In the genomic region with DNA sequence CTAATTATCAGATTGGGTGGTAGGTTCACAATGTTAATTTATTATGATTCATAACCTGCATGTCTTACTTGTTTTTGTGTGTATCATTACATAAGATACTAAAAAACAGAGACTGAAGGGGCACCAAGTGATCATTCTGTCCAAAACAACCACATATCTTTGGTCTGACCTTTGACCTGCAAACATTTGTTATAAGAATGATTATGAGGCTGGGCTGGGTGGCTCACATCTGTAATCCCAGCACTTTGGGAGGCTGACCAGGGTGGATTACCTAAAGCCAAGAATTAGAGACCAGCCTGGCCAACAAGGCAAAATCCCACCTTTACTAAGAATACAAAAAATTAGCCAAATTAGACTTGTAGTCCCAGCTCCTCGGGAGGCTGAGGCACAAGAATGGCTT, we compare ENCODE assay signal across 1 cellular context.
TF ChIP-seq lines count a peak whose summit lies in the region.

No MANE protein-coding gene starts in this region.

TF ChIP-seq in HepG2, 621 proteins besides CTCF, POLR2A, EP300 and RAD21 (continued from another document):
- TF ChIP-seq, protein P1, sequence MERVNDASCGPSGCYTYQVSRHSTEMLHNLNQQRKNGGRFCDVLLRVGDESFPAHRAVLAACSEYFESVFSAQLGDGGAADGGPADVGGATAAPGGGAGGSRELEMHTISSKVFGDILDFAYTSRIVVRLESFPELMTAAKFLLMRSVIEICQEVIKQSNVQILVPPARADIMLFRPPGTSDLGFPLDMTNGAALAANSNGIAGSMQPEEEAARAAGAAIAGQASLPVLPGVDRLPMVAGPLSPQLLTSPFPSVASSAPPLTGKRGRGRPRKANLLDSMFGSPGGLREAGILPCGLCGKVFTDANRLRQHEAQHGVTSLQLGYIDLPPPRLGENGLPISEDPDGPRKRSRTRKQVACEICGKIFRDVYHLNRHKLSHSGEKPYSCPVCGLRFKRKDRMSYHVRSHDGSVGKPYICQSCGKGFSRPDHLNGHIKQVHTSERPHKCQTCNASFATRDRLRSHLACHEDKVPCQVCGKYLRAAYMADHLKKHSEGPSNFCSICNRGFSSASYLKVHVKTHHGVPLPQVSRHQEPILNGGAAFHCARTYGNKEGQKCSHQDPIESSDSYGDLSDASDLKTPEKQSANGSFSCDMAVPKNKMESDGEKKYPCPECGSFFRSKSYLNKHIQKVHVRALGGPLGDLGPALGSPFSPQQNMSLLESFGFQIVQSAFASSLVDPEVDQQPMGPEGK (CRISPR knock-in tag; IDR thresholded peaks at IDR 0.05) = no peak
- TF ChIP-seq AGO1 (IDR thresholded peaks at IDR 0.05; ENCODE audit: low read depth, low read length, poor library complexity, severe bottlenecking) (no peak), ZNF333 (CRISPR knock-in tag; IDR thresholded peaks at IDR 0.05; ENCODE audit: borderline replicate concordance) (no peak), TAF1 (CRISPR knock-in tag; IDR thresholded peaks at IDR 0.05) (no peak), FIP1L1 (IDR thresholded peaks at IDR 0.05; ENCODE audit: borderline replicate concordance, insufficient read depth, low read depth, low read length) (no peak), HNF4A (CRISPR knock-in tag; IDR thresholded peaks at IDR 0.05) (peak; percentile 13; the same call in 1 of the 2 replicates)
